1 cellular context compared by ENCODE assay signal in the genomic region with DNA sequence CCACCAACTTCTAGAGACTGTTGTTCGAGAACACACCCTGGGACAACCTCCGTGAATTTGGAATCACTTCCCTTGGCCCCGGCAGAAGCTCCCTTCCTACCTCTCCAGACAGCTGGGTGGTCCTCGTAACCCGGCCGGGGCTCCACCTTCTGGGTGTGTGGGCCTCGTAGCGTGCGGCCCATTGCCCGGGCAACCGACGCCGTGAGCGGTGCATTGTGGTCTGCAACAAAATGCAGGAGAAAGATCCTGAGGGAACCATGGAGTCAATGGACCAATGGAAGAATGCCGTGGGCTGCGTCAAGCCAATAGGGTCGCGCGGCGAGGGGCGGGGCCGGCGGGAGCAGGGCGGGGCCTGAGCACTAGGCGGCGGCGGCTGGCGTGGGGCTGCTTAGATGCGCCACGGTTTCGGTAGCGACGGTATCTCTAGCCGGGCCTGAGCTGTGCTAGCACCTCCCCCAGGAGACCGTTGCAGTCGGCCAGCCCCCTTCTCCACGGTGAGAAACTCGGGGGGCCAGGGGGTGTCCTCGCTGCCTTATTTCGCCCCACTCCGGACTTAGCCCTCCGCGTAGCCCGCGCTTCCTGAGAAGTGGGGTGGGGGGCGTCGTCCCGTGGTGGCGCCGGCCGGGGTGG.
A peak's percentile ranks its signal among the peaks of the same experiment; 100 is the strongest.
TF ChIP-seq lines count a peak whose summit lies in the region.

Gene DYNLL1 (plus strand): TSS at position 391 of the 630 bp plus-strand sequence. CDS start 309 bp downstream, outside the sequence.

TF ChIP-seq in K562, 482 proteins besides CTCF, POLR2A, EP300 and RAD21 (continued from another document and continues in another):
- no peak for TF ChIP-seq ZNF407 (IDR thresholded peaks at IDR 0.05; ENCODE audit: low read depth)
- TF ChIP-seq, protein P1, sequence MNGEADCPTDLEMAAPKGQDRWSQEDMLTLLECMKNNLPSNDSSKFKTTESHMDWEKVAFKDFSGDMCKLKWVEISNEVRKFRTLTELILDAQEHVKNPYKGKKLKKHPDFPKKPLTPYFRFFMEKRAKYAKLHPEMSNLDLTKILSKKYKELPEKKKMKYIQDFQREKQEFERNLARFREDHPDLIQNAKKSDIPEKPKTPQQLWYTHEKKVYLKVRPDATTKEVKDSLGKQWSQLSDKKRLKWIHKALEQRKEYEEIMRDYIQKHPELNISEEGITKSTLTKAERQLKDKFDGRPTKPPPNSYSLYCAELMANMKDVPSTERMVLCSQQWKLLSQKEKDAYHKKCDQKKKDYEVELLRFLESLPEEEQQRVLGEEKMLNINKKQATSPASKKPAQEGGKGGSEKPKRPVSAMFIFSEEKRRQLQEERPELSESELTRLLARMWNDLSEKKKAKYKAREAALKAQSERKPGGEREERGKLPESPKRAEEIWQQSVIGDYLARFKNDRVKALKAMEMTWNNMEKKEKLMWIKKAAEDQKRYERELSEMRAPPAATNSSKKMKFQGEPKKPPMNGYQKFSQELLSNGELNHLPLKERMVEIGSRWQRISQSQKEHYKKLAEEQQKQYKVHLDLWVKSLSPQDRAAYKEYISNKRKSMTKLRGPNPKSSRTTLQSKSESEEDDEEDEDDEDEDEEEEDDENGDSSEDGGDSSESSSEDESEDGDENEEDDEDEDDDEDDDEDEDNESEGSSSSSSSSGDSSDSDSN (IDR thresholded peaks at IDR 0.05; ENCODE audit: borderline replicate concordance in 1 of 2, low read depth in 2 of 2, low read length in 2 of 2): 0 out of 4 replicates have a peak, but pooled peaks of 1 of the 2 experiments have one; percentile 37
- peak; percentile 81 for TF ChIP-seq TAF9B (IDR thresholded peaks at IDR 0.05; ENCODE audit: partially characterized antibody)
- TF ChIP-seq SIN3B (IDR thresholded peaks at IDR 0.05; ENCODE audit: low read depth): no peak; the same call in 1 of the 2 replicates
- no peak for TF ChIP-seq ZBTB34 (CRISPR knock-in tag; IDR thresholded peaks at IDR 0.05)
- TF ChIP-seq GATA2 (CRISPR knock-in tag; IDR thresholded peaks at IDR 0.05): no peak
- peak; percentile 39; the same call in 1 of the 2 replicates for TF ChIP-seq FOXP1 (CRISPR knock-in tag; IDR thresholded peaks at IDR 0.05)
- no peak for TF ChIP-seq RHOXF2B (CRISPR knock-in tag; conservative IDR thresholded peaks at IDR 0.05)
- no peak for TF ChIP-seq NFRKB (IDR thresholded peaks at IDR 0.05; ENCODE audit: low read depth)
- TF ChIP-seq ZNF212 (CRISPR knock-in tag; IDR thresholded peaks at IDR 0.05): no peak
- peak; percentile 74 for TF ChIP-seq PCBP1 (IDR thresholded peaks at IDR 0.05; ENCODE audit: low read depth, low read length, poor library complexity, severe bottlenecking)
- no peak for TF ChIP-seq ILF3 (IDR thresholded peaks at IDR 0.05; ENCODE audit: borderline replicate concordance)
- no peak for TF ChIP-seq CREB5 (CRISPR knock-in tag; IDR thresholded peaks at IDR 0.05)
- TF ChIP-seq ZNF143 (CRISPR knock-in tag; IDR thresholded peaks at IDR 0.05): peak; percentile 82
- TF ChIP-seq BMI1 (IDR thresholded peaks at IDR 0.05; ENCODE audit: low read length): peak; percentile 93
- TF ChIP-seq ZNF778 (CRISPR knock-in tag; IDR thresholded peaks at IDR 0.05): no peak
- TF ChIP-seq CREBBP (IDR thresholded peaks at IDR 0.05; ENCODE audit: low read depth, low read length): peak; percentile 100
- TF ChIP-seq POLR2AphosphoS5 (IDR thresholded peaks at IDR 0.05; ENCODE audit: control insufficient read depth, insufficient read depth, low read depth, low read length): peak; percentile 90
- peak; percentile 73 for TF ChIP-seq RBM22 (IDR thresholded peaks at IDR 0.05; ENCODE audit: low read depth, low read length, poor library complexity, severe bottlenecking)
- TF ChIP-seq POLR2H (tag; IDR thresholded peaks at IDR 0.05; ENCODE audit: low read depth): peak; percentile 96
- TF ChIP-seq NONO (IDR thresholded peaks at IDR 0.05; ENCODE audit: low read depth in 2 of 2, low read length in 1 of 2): peak in 1 of 2 experiments; percentile 61; a peak in 1 of 4 replicates
- no peak for TF ChIP-seq MAFG (tag; conservative IDR thresholded peaks at IDR 0.05)
- no peak for TF ChIP-seq RBM17 (IDR thresholded peaks at IDR 0.05; ENCODE audit: borderline replicate concordance, low read depth, low read length)
- TF ChIP-seq ATF7 (IDR thresholded peaks at IDR 0.05): peak; percentile 71
- TF ChIP-seq SAFB (IDR thresholded peaks at IDR 0.05; ENCODE audit: borderline replicate concordance, low read depth, low read length): 0 out of 2 replicates have a peak, but pooled peaks have one; percentile 31
- TF ChIP-seq MCM3 (IDR thresholded peaks at IDR 0.05): no peak
- peak; percentile 74; the same call in 1 of the 2 replicates for TF ChIP-seq GTF2F1 (IDR thresholded peaks at IDR 0.05; ENCODE audit: low read depth, low read length)
- TF ChIP-seq, protein P2, sequence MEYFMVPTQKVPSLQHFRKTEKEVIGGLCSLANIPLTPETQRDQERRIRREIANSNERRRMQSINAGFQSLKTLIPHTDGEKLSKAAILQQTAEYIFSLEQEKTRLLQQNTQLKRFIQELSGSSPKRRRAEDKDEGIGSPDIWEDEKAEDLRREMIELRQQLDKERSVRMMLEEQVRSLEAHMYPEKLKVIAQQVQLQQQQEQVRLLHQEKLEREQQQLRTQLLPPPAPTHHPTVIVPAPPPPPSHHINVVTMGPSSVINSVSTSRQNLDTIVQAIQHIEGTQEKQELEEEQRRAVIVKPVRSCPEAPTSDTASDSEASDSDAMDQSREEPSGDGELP (CRISPR knock-in tag; IDR thresholded peaks at IDR 0.05; ENCODE audit: borderline replicate concordance): peak; percentile 92
- no peak for TF ChIP-seq ATF1 (CRISPR knock-in tag; IDR thresholded peaks at IDR 0.05)
- TF ChIP-seq ATF1 (tag; IDR thresholded peaks at IDR 0.05): peak; percentile 81
- TF ChIP-seq KDM5B (IDR thresholded peaks at IDR 0.05; ENCODE audit: insufficient replicate concordance, low read depth, low read length): peak; percentile 98
- peak; percentile 88 for TF ChIP-seq ASH1L (IDR thresholded peaks at IDR 0.05; ENCODE audit: borderline replicate concordance, low read depth, partially characterized antibody)
- TF ChIP-seq BDP1 (IDR thresholded peaks at IDR 0.05; ENCODE audit: insufficient read depth, insufficient read length): no peak
- TF ChIP-seq ESRRA (IDR thresholded peaks at IDR 0.05; ENCODE audit: borderline replicate concordance, low read depth): peak; percentile 72; the same call in 1 of the 2 replicates
- peak; percentile 84 for TF ChIP-seq CXXC5 (CRISPR knock-in tag; IDR thresholded peaks at IDR 0.05)
- TF ChIP-seq CREB1 (IDR thresholded peaks at IDR 0.05): peak; percentile 76
- peak; percentile 83 for TF ChIP-seq CREB1 (CRISPR knock-in tag; IDR thresholded peaks at IDR 0.05)
- TF ChIP-seq BHLHE40 (IDR thresholded peaks at IDR 0.05; ENCODE audit: low read length): 0 out of 2 replicates have a peak, but pooled peaks have one; percentile 6
- TF ChIP-seq RBM14 (IDR thresholded peaks at IDR 0.05; ENCODE audit: borderline replicate concordance, insufficient read depth, low read depth, low read length): no peak
- peak; percentile 83 for TF ChIP-seq ZFX (CRISPR knock-in tag; IDR thresholded peaks at IDR 0.05)
- peak; percentile 81 for TF ChIP-seq MXD1 (CRISPR knock-in tag; IDR thresholded peaks at IDR 0.05; ENCODE audit: borderline replicate concordance, poor library complexity, severe bottlenecking)
- TF ChIP-seq C11orf30 (IDR thresholded peaks at IDR 0.05; ENCODE audit: low read depth): no peak
- TF ChIP-seq HCFC1 (IDR thresholded peaks at IDR 0.05; ENCODE audit: low read depth, low read length): peak; percentile 69
- peak; percentile 39 to 60; a peak in 1 of 4 replicates for TF ChIP-seq FOXK2 (conservative IDR thresholded peaks at IDR 0.05 in 1 of 2, IDR thresholded peaks at IDR 0.05 in 1 of 2; ENCODE audit: low read depth in 2 of 2)
- TF ChIP-seq FOSL1 (tag; conservative IDR thresholded peaks at IDR 0.05): peak; percentile 16; the same call in 1 of the 2 replicates
- TF ChIP-seq HDAC2 (IDR thresholded peaks at IDR 0.05): 0 out of 2 replicates have a peak, but pooled peaks have one; percentile 72
- no peak for TF ChIP-seq RBM15 (IDR thresholded peaks at IDR 0.05; ENCODE audit: insufficient read depth, low read length)
- peak in 1 of 2 experiments; percentile 80; a peak in 1 of 4 replicates for TF ChIP-seq CSDE1 (IDR thresholded peaks at IDR 0.05)
- no peak for TF ChIP-seq ZNF174 (CRISPR knock-in tag; IDR thresholded peaks at IDR 0.05)
- TF ChIP-seq ZNF740 (CRISPR knock-in tag; IDR thresholded peaks at IDR 0.05): peak; percentile 88
- TF ChIP-seq ZNF740 (tag; IDR thresholded peaks at IDR 0.05): peak in 1 of 2 experiments; percentile 94; a peak in 1 of 4 replicates
- no peak for TF ChIP-seq POU5F1 (IDR thresholded peaks at IDR 0.05; ENCODE audit: borderline replicate concordance, low read depth, low read length, partially characterized antibody)
